ENCODE assay signal across 8 cellular contexts in the genomic region with DNA sequence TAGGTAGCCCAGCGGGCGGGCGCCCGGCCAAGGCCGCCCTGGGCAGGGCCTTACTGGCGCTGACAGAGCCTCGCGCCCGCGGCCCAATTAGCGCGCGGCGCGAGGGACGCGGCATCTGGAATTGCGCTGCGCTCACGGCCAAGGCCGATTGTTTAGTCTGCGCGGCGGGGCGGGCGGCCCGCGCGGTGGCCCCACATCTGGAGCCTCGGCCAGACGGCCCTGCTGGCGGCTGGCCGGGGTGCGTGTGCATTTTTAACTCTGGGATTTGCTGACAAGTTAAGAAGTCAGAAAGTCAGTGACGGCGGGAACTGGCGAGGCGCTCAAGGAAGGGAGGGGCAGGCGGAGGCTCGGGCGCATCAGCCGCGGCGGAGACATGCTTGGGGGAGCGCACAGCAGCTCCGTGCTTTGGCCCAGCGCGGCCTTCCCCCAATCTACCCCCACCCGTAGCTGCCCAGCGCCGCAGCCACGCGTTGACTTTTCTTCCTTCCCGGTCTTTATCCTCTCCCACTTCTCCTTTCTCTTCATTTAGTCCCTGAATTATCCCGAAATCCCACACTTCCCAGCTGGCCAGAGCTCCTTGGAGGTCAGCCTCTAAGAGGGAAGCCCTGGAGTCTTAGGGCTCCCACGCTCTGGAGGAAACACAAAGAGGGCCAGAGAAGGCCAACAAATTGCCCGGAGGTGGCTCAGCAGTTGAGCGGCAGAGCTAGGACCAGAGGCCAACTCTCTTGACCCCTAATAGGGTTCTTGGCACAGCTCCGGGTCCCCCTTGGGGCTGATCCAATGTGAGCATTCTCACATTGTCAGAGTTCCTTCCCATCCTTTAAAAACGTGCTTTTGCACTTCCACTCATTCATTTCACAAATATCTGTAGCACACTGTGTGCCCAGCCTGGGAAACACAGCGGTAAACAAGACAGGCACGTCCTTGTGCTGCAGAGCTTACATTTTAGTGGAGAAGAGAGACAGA. TPM values are rescaled to one million over a fixed set of nuclear protein-coding genes. Genes with fewer than 3 reads are reported as not detected.
DNase-seq lines count a peak whose midpoint lies in the region; ATAC-seq and FAIRE-seq lines count a peak whose summit lies in the region.

No MANE protein-coding gene starts in this region.

- peak overlapping the region; percentile 31 for H3K4me3 Mint-ChIP-seq in activated CD4-positive, alpha-beta T cell treated with anti-CD3 and anti-CD28 coated beads, Interleukin-2, amount 10 ng/mL, durations not matched to agents 24 days and 14 days
- peak overlapping the region; percentile 59 for H3K4me3 Mint-ChIP-seq in activated naive CD8-positive, alpha-beta T cell

- no peaks in the 10 kb centered on the region for H3K36me3 Mint-ChIP-seq in activated CD4-positive, alpha-beta T cell treated with anti-CD3 and anti-CD28 coated beads, Interleukin-2, amount 10 ng/mL, durations not matched to agents 24 days and 14 days (ENCODE audit: low read depth)
- no peaks in the 10 kb centered on the region for H3K36me3 Mint-ChIP-seq in activated naive CD8-positive, alpha-beta T cell

- peaks cover 73% of the 10 kb centered on the region for H3K27me3 Mint-ChIP-seq in activated CD4-positive, alpha-beta T cell treated with anti-CD3 and anti-CD28 coated beads, Interleukin-2, amount 10 ng/mL, durations not matched to agents 24 days and 14 days
- H3K27me3 Mint-ChIP-seq in activated naive CD8-positive, alpha-beta T cell, result peaks cover 31% of the 10 kb centered on the region

- H3K9me3 Mint-ChIP-seq in activated CD4-positive, alpha-beta T cell treated with anti-CD3 and anti-CD28 coated beads, Interleukin-2, amount 10 ng/mL, durations not matched to agents 24 days and 14 days, result no peaks in the 10 kb centered on the region
- H3K9me3 Mint-ChIP-seq in activated naive CD8-positive, alpha-beta T cell (ENCODE audit: low read depth), result no peaks in the 10 kb centered on the region

- intact Hi-C loops in activated CD4-positive, alpha-beta T cell treated with anti-CD3 and anti-CD28 coated beads, Interleukin-2, amount 10 ng/mL, durations not matched to agents 24 days and 14 days (cut with micrococcal nuclease), result loop anchor here (5.0 kb wide), 1 partner anchor 133 kb away; no protein-coding TSS in a partner anchor
- intact Hi-C loops in left ventricle myocardium superior (cut with micrococcal nuclease) (no loop called here), posterior cingulate gyrus (cut with DNase I) (no loop called here)

- FAIRE-seq in HTR-8/SVneo (lab: Jason Lieb, UNC), result no peak

- H3K27ac Mint-ChIP-seq in activated CD4-positive, alpha-beta T cell treated with anti-CD3 and anti-CD28 coated beads, Interleukin-2, amount 10 ng/mL, durations not matched to agents 24 days and 14 days, result no peak overlapping the region
- H3K27ac Mint-ChIP-seq in activated naive CD8-positive, alpha-beta T cell, result no peak overlapping the region

- peaks cover 11% of the 10 kb centered on the region for H3K4me1 Mint-ChIP-seq in activated CD4-positive, alpha-beta T cell treated with anti-CD3 and anti-CD28 coated beads, Interleukin-2, amount 10 ng/mL, durations not matched to agents 24 days and 14 days
- peaks cover 19% of the 10 kb centered on the region for H3K4me1 Mint-ChIP-seq in activated naive CD8-positive, alpha-beta T cell (ENCODE audit: low read depth)

- DNase-seq in activated CD4-positive, alpha-beta T cell treated with anti-CD3 and anti-CD28 coated beads, Interleukin-2, amount 10 ng/mL, durations not matched to agents 24 days and 14 days, result peak; percentile 61
- DNase-seq in activated CD4-positive, alpha-beta T cell treated with anti-CD3 and anti-CD28 coated beads, Interleukin-2, amount 50 U/mL, for 1 hour, result no peak
- DNase-seq in left ventricle myocardium superior (peak; percentile 88), posterior cingulate gyrus (peak in 8 of 10 donors; percentile 10 to 90 (median 42)), NCI-H1092 treated with DMSO at 0.1 percent for 48 hours (lab: John Stamatoyannopoulos, UW) (no peak), HTR-8/SVneo (ENCODE audit: insufficient read length, low spot score) (no peak)

- ATAC-seq in HG03432 (IDR thresholded peaks at IDR 0.05; ENCODE audit: unreplicated experiment), result peak; percentile 65
- peak; percentile 88 for ATAC-seq in left ventricle myocardium superior

RNA-seq across cellular contexts. Expression of gene FOXP4, which starts 40.8 kb away (rescaled TPM):
- 16.9 and 17.6 TPM in 2 replicates for total RNA-seq in activated CD4-positive, alpha-beta T cell treated with anti-CD3 and anti-CD28 coated beads, Interleukin-2, amount 10 ng/mL, durations not matched to agents 24 days and 14 days
- total RNA-seq in left ventricle myocardium superior, result 16.8 TPM

Comparison
In these comparisons a context has a peak if more than half of its experiments do, and no peak if none do; other contexts are left out.
1. DNase-seq: peak in activated CD4-positive, alpha-beta T cell treated with anti-CD3 and anti-CD28 coated beads, Interleukin-2, amount 10 ng/mL, durations not matched to agents 24 days and 14 days (single experiment), left ventricle myocardium superior (single experiment) and posterior cingulate gyrus (8 of 10); none in activated CD4-positive, alpha-beta T cell treated with anti-CD3 and anti-CD28 coated beads, Interleukin-2, amount 50 U/mL, for 1 hour (single experiment), NCI-H1092 treated with DMSO at 0.1 percent for 48 hours (single experiment) and HTR-8/SVneo (single experiment).